In genomic region chr2:66523990-66524389, GRCh38 we compare ENCODE assay signal across 18 cellular contexts.
DNase-seq lines count a peak whose midpoint lies in the region; ATAC-seq and TF ChIP-seq lines count a peak whose summit lies in the region.
"Had no signal": no experiment of that assay in that cellular context is flagged by ENCODE, and none has a peak within 500 bp of the region (broad histone marks: within the 10 kb centered on the region; RNA-seq: fewer than 3 reads in every experiment).

No MANE protein-coding gene starts in this region.

- no peak overlapping the region for H3K27ac Mint-ChIP-seq in GM23338
- peak overlapping the region; percentile 26 for H3K27ac Mint-ChIP-seq in mesothelial cell of epicardium
- no peak overlapping the region for H3K27ac Mint-ChIP-seq in effector memory CD8-positive, alpha-beta T cell
- H3K27ac Mint-ChIP-seq in glutamatergic neuron (ENCODE audit: unreplicated experiment), result no peak overlapping the region
- H3K27ac Mint-ChIP-seq: CD14-positive monocyte; CD8-positive, alpha-beta T cell; H9; IgD-negative memory B cell had no signal

- peak overlapping the region; percentile 48 for H2AFZ ChIP-seq in GM23338

- H3K27ac ChIP-seq in GM23338 (ENCODE audit: low read depth), result no peak overlapping the region
- H3K27ac ChIP-seq in RWPE2 (ENCODE audit: poor library complexity, severe bottlenecking), result no peak overlapping the region
- H3K27ac ChIP-seq: BLaER1, HL-60 had no signal

- peaks cover 25% of the 10 kb centered on the region for H3K4me1 ChIP-seq in GM23338 (ENCODE audit: insufficient read depth)
- H3K4me1 ChIP-seq in RWPE2 (ENCODE audit: insufficient read depth, poor library complexity, severe bottlenecking), result no peaks in the 10 kb centered on the region

- no peak for DNase-seq in GM23338 (ENCODE audit: low spot score)
- no peak for DNase-seq in RWPE2 (ENCODE audit: low spot score)
- no peak for DNase-seq in left lobe of liver (ENCODE audit: low spot score)
- DNase-seq in mesothelial cell of epicardium (ENCODE audit: low spot score in 2 of 2, unreplicated experiment in 2 of 2), result no peak
- DNase-seq in effector memory CD8-positive, alpha-beta T cell, result no peak
- no peak for DNase-seq in glutamatergic neuron
- no peak for DNase-seq in NAMALWA (ENCODE audit: low spot score)
- DNase-seq in NCI-H2227 (lab: John Stamatoyannopoulos, UW; ENCODE audit: unreplicated experiment), result no peak
- DNase-seq: 8988T; Calu3; CD8-positive, alpha-beta T cell; DMS79 treated with DMSO at 0.1 percent for 48 hours; GF-D8; H9 had no signal

- no peak overlapping the region for H3K4me2 ChIP-seq in GM23338
- H3K4me2 ChIP-seq: BLaER1 had no signal

- TF ChIP-seq CTCF in GM23338 (conservative IDR thresholded peaks at IDR 0.05; ENCODE audit: low read depth in 2 of 2), result no peak
- TF ChIP-seq CTCF in RWPE2 (IDR thresholded peaks at IDR 0.05; ENCODE audit: poor library complexity, severe bottlenecking), result no peak
- no peak for TF ChIP-seq CTCF in mesothelial cell of epicardium (IDR thresholded peaks at IDR 0.05; ENCODE audit: unreplicated experiment)
- TF ChIP-seq CTCF in glutamatergic neuron (IDR thresholded peaks at IDR 0.05; ENCODE audit: partially characterized antibody, unreplicated experiment), result no peak

- H3K27me3 ChIP-seq in GM23338 (ENCODE audit: insufficient read depth) (no peaks in the 10 kb centered on the region), RWPE2 (ENCODE audit: insufficient read depth, poor library complexity, severe bottlenecking) (no peaks in the 10 kb centered on the region)
- H3K27me3 ChIP-seq: BLaER1 had no signal

- no peaks in the 10 kb centered on the region for H3K79me2 ChIP-seq in GM23338 (replicated peaks; ENCODE audit: insufficient read depth)

- no peaks in the 10 kb centered on the region for H3K9me2 ChIP-seq in GM23338 (ENCODE audit: insufficient read depth)

- peaks cover 26% of the 10 kb centered on the region for H3K4me1 Mint-ChIP-seq in GM23338
- H3K4me1 Mint-ChIP-seq in mesothelial cell of epicardium, result peaks cover 56% of the 10 kb centered on the region
- H3K4me1 Mint-ChIP-seq in effector memory CD8-positive, alpha-beta T cell (ENCODE audit: low read depth in 2 of 2), result no peaks in the 10 kb centered on the region
- peaks cover 26% of the 10 kb centered on the region for H3K4me1 Mint-ChIP-seq in glutamatergic neuron (ENCODE audit: low read depth, unreplicated experiment)
- H3K4me1 Mint-ChIP-seq: IgD-negative memory B cell had no signal

- H3K4me3 ChIP-seq in GM23338, result no peak overlapping the region
- no peak overlapping the region for H3K4me3 ChIP-seq in RWPE2 (ENCODE audit: severe bottlenecking)
- H3K4me3 ChIP-seq: BLaER1 had no signal

- no peaks in the 10 kb centered on the region for H3K36me3 ChIP-seq in GM23338 (ENCODE audit: insufficient read depth)
- no peaks in the 10 kb centered on the region for H3K36me3 ChIP-seq in RWPE2 (ENCODE audit: low read depth)
- H3K36me3 ChIP-seq: BLaER1 had no signal

- no peak for ATAC-seq in GM23338
- ATAC-seq in RWPE2 (ENCODE audit: low read depth), result 0 out of 3 replicates have a peak, but pooled peaks have one; percentile 10
- peak; percentile 64 for ATAC-seq in left lobe of liver
- ATAC-seq in effector memory CD8-positive, alpha-beta T cell (replicated peaks), result no peak
- ATAC-seq: CD8-positive, alpha-beta T cell had no signal

- H3K4me3 Mint-ChIP-seq in GM23338 (no peak overlapping the region), mesothelial cell of epicardium (no peak overlapping the region), glutamatergic neuron (ENCODE audit: unreplicated experiment) (no peak overlapping the region)
- H3K4me3 Mint-ChIP-seq in effector memory CD8-positive, alpha-beta T cell, result no peak overlapping the region
- H3K4me3 Mint-ChIP-seq: CD14-positive monocyte; CD8-positive, alpha-beta T cell; H9; IgD-negative memory B cell had no signal

- H3K9me3 Mint-ChIP-seq in GM23338, result no peaks in the 10 kb centered on the region
- H3K9me3 Mint-ChIP-seq in mesothelial cell of epicardium, result no peaks in the 10 kb centered on the region
- peaks cover 5 to 16% of the 10 kb centered on the region in 2 donors for H3K9me3 Mint-ChIP-seq in effector memory CD8-positive, alpha-beta T cell
- peaks cover 5% of the 10 kb centered on the region for H3K9me3 Mint-ChIP-seq in glutamatergic neuron (ENCODE audit: unreplicated experiment)
- H3K9me3 Mint-ChIP-seq: CD14-positive monocyte; CD8-positive, alpha-beta T cell; H9; IgD-negative memory B cell had no signal

- peaks cover 2% of the 10 kb centered on the region for H3K27me3 Mint-ChIP-seq in GM23338 (ENCODE audit: insufficient read depth, low read depth, poor library complexity)
- H3K27me3 Mint-ChIP-seq in mesothelial cell of epicardium (ENCODE audit: low read depth), result no peaks in the 10 kb centered on the region
- no peaks in the 10 kb centered on the region for H3K27me3 Mint-ChIP-seq in effector memory CD8-positive, alpha-beta T cell
- H3K27me3 Mint-ChIP-seq in glutamatergic neuron (ENCODE audit: unreplicated experiment), result peaks cover 2% of the 10 kb centered on the region

- H4K20me1 ChIP-seq in GM23338 (replicated peaks; ENCODE audit: insufficient read depth), result no peaks in the 10 kb centered on the region
- H4K20me1 ChIP-seq: BLaER1 had no signal

- H3K9me3 ChIP-seq in RWPE2 (ENCODE audit: severe bottlenecking), result no peaks in the 10 kb centered on the region
- H3K9me3 ChIP-seq: BLaER1 had no signal

- no peaks in the 10 kb centered on the region for H3K36me3 Mint-ChIP-seq in GM23338 (ENCODE audit: low read depth)
- H3K36me3 Mint-ChIP-seq in mesothelial cell of epicardium, result peaks cover 28% of the 10 kb centered on the region
- H3K36me3 Mint-ChIP-seq in effector memory CD8-positive, alpha-beta T cell (ENCODE audit: insufficient read depth), result no peaks in the 10 kb centered on the region
- no peaks in the 10 kb centered on the region for H3K36me3 Mint-ChIP-seq in glutamatergic neuron (ENCODE audit: unreplicated experiment)
- H3K36me3 Mint-ChIP-seq: CD14-positive monocyte; CD8-positive, alpha-beta T cell; IgD-negative memory B cell had no signal

- H3F3A ChIP-seq in GM23338 (replicated peaks; ENCODE audit: low read depth), result no peaks in the 10 kb centered on the region

TF ChIP-seq in GM23338, 12 proteins besides CTCF, POLR2A, EP300 and RAD21:
- TF ChIP-seq CREB1 (CRISPR knock-in tag; IDR thresholded peaks at IDR 0.05; ENCODE audit: low read depth) (no peak), ETS1 (IDR thresholded peaks at IDR 0.05) (no peak), STAT1 (IDR thresholded peaks at IDR 0.05; ENCODE audit: unreplicated experiment) (no peak), REST (IDR thresholded peaks at IDR 0.05; ENCODE audit: unreplicated experiment) (no peak)

Comparison
In these comparisons a context has a peak if more than half of its experiments do, and no peak if none do; other contexts are left out.
1. ATAC-seq: peak in RWPE2 (single experiment) and left lobe of liver (single experiment); none in GM23338 (single experiment) and effector memory CD8-positive, alpha-beta T cell (single experiment).